In the genomic region with DNA sequence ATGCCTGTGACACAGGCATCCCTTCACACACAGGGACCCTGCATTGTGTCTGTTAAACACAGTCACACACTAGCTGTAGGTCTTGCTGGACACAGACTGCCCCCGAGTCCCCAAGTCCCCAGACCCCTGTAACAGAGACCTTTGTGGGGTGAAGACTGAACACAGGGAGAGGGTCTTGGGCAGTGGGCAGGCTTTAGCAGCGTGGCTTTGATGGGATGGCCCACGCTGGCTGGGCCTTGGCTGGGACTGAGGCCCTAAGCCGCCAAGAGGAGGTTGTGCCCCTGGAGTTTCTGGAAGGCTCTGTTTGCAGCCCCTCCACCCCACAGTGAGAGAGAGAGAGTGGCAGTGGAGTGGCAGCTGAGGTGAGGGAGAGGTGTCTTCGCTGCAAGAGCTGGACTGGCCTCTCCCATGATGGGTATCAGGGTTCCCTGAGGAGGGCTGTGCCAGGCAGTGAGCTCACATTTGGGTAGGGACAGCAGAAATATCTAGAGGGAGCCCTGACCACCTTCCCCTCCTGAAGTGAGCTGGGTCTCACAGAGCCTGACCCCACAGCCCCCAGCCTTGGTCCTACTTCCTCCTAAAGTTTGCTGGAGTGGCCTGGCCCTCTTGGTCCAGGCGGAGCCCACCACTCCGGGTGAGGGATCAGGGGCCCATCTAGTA, we compare ENCODE assay signal across 23 cellular contexts. TPM values are rescaled to one million over a fixed set of nuclear protein-coding genes. Genes with fewer than 3 reads are reported as not detected.
DNase-seq lines count a peak whose midpoint lies in the region; TF ChIP-seq lines count a peak whose summit lies in the region.
"Had no signal": no experiment of that assay in that cellular context is flagged by ENCODE, and none has a peak within 500 bp of the region (broad histone marks: within the 10 kb centered on the region; RNA-seq: fewer than 3 reads in every experiment).

No MANE protein-coding gene starts in this region.

- TF ChIP-seq POLR2A in sigmoid colon (IDR thresholded peaks at IDR 0.05) = no peak

- H3K27ac ChIP-seq in BLaER1 (peak overlapping the region; percentile 30; the same call in 1 of the 2 replicates), VCaP (peak overlapping the region; percentile 10; the same call in 1 of the 2 replicates), sigmoid colon (no peak overlapping the region)
- H3K27ac ChIP-seq: SJCRH30 had no signal

- H3K9ac ChIP-seq in BLaER1 = no peak overlapping the region

- no peak for TF ChIP-seq EP300 in sigmoid colon (IDR thresholded peaks at IDR 0.05)

- no peak overlapping the region for H3K4me3 ChIP-seq in BLaER1
- no peak overlapping the region for H3K4me3 ChIP-seq in sigmoid colon
- H3K4me3 ChIP-seq: GM12878, SJCRH30, tibial nerve had no signal

- H3K27me3 ChIP-seq in BLaER1 (no peaks in the 10 kb centered on the region), sigmoid colon (no peaks in the 10 kb centered on the region)
- H3K27me3 ChIP-seq: SJCRH30, tibial nerve had no signal

- H3K4me1 ChIP-seq in BLaER1 (peaks cover 42% of the 10 kb centered on the region), sigmoid colon (peaks cover 0 to 19% (median 15%) of the 10 kb centered on the region in 4 donors)

- intact Hi-C loops in sigmoid colon (cut with DNase I) = no loop called here

- DNase-seq in mesenteric fat pad (ENCODE audit: low spot score) (peak; percentile 59), sigmoid colon (peak; percentile 56), NCI-H774 (lab: John Stamatoyannopoulos, UW) (no peak), DMS153 (lab: John Stamatoyannopoulos, UW) (no peak), iPS-NIHi7 (ENCODE audit: extremely low spot score) (no peak), COLO829 (ENCODE audit: low spot score) (no peak)
- DNase-seq: activated CD4-positive, alpha-beta T cell treated with anti-CD3 and anti-CD28 coated beads, Interleukin-2, amount 50 U/mL, for 4 hours; activated naive CD4-positive, alpha-beta T cell treated with Interleukin-2 at 50 U/mL for 16 hours; activated T-cell treated with anti-CD3 and anti-CD28 coated beads, Interleukin-2, amount 50 U/mL, for 72 hours; GOT3; NCI-H1048; NCI-H1694; NCI-H2171 treated with DMSO at 0.1 percent for 48 hours; NCI-H526 treated with DMSO at 0.1 percent for 48 hours had no signal

- no peaks in the 10 kb centered on the region for H4K20me1 ChIP-seq in BLaER1

- 84% methylated on average over 7 of the region's 7 CpGs for WGBS in sigmoid colon, 2 donors

- H3K4me2 ChIP-seq in BLaER1 = no peak overlapping the region

- H3K36me3 ChIP-seq in BLaER1 (no peaks in the 10 kb centered on the region), sigmoid colon (peaks cover 0 to 4% (median 0%) of the 10 kb centered on the region in 4 donors)
- H3K36me3 ChIP-seq: SJCRH30 had no signal

- H3K9me3 ChIP-seq in BLaER1 (no peaks in the 10 kb centered on the region), sigmoid colon (no peaks in the 10 kb centered on the region)
- H3K9me3 ChIP-seq: SJCRH30, tibial nerve had no signal

- TF ChIP-seq CTCF in VCaP (conservative IDR thresholded peaks at IDR 0.05) (no peak), sigmoid colon (IDR thresholded peaks at IDR 0.05) (no peak)

RNA-seq across cellular contexts. Expression of gene VILL, which starts 0.6 kb away (rescaled TPM):
- total RNA-seq in mesenteric fat pad (4.3 TPM), sigmoid colon (1 to 10 TPM; 5.3 to 8.3 (median 6.6) TPM)
- 100 to 1,000 TPM in 1 of 3 donors, 10 to 100 TPM in 2; 81.7 to 175 (median 97.0) TPM for polyA plus RNA-seq in sigmoid colon
- polyA plus RNA-seq: neural cell had no signal

RNA-seq across cellular contexts. Expression of gene PLCD1, which starts 39.5 kb away (rescaled TPM):
- total RNA-seq in mesenteric fat pad = 18.5 TPM
- total RNA-seq in sigmoid colon = 10 to 100 TPM; 10.3 to 22.7 (median 14.2) TPM
- 100 to 1,000 TPM in 1 of 3 donors, 10 to 100 TPM in 2; 29.0 to 139 (median 85.9) TPM for polyA plus RNA-seq in sigmoid colon

RNA-seq across cellular contexts. Expression of gene DLEC1, which starts 49.1 kb away (rescaled TPM):
- 1.9 TPM for total RNA-seq in mesenteric fat pad
- under 1 TPM; 0.16 to 0.41 (median 0.32) TPM for total RNA-seq in sigmoid colon
- under 1 TPM; 0.42 to 0.60 (median 0.46) TPM for polyA plus RNA-seq in sigmoid colon
- total RNA-seq: A673, Daoy, SJCRH30 had no signal
- polyA plus RNA-seq: keratinocyte had no signal

Comparison
In these comparisons a context has a peak if more than half of its experiments do, and no peak if none do; other contexts are left out.
1. H3K27ac ChIP-seq: peak in BLaER1 (single experiment) and VCaP (single experiment); none in sigmoid colon (0 of 4).
2. DNase-seq: peak in mesenteric fat pad (single experiment) and sigmoid colon (single experiment); none in NCI-H774 (single experiment), DMS153 (single experiment), iPS-NIHi7 (single experiment) and COLO829 (single experiment).